In genomic region chr19:12733369-12733896, GRCh38 we compare ENCODE assay signal across 1 cellular context.
TF ChIP-seq lines count a peak whose summit lies in the region.

No MANE protein-coding gene starts in this region.

TF ChIP-seq in HepG2, 621 proteins besides CTCF, POLR2A, EP300 and RAD21:
- TF ChIP-seq GATAD2A (CRISPR knock-in tag; IDR thresholded peaks at IDR 0.05) (0 out of 2 replicates have a peak, but pooled peaks have one; percentile 6), XRCC5 (optimal IDR thresholded peaks at IDR 0.05; ENCODE audit: low read length) (peak; percentile 47), PATZ1 (CRISPR knock-in tag; IDR thresholded peaks at IDR 0.05) (peak; percentile 62), NFYB (CRISPR knock-in tag; IDR thresholded peaks at IDR 0.05) (no peak), SAP130 (CRISPR knock-in tag; IDR thresholded peaks at IDR 0.05; ENCODE audit: low read depth) (peak; percentile 49), RBAK (CRISPR knock-in tag; IDR thresholded peaks at IDR 0.05) (no peak), ONECUT2 (CRISPR knock-in tag; IDR thresholded peaks at IDR 0.05) (peak; percentile 40; the same call in 1 of the 2 replicates), ZNF124 (CRISPR knock-in tag; IDR thresholded peaks at IDR 0.05) (no peak), ZNF530 (CRISPR knock-in tag; IDR thresholded peaks at IDR 0.05; ENCODE audit: low read depth) (no peak), ZNF331 (CRISPR knock-in tag; IDR thresholded peaks at IDR 0.05) (0 out of 2 replicates have a peak, but pooled peaks have one; percentile 28), KMT2A (CRISPR knock-in tag; IDR thresholded peaks at IDR 0.05) (0 out of 2 replicates have a peak, but pooled peaks have one; percentile 18), ZNF574 (CRISPR knock-in tag; IDR thresholded peaks at IDR 0.05) (peak; percentile 38; the same call in 1 of the 2 replicates), MEF2D (CRISPR knock-in tag; IDR thresholded peaks at IDR 0.05) (0 out of 2 replicates have a peak, but pooled peaks have one; percentile 39), ZNF614 (CRISPR knock-in tag; IDR thresholded peaks at IDR 0.05; ENCODE audit: borderline replicate concordance) (peak; percentile 57; the same call in 1 of the 2 replicates), LCORL (IDR thresholded peaks at IDR 0.05) (no peak), LCORL (CRISPR knock-in tag; IDR thresholded peaks at IDR 0.05) (peak; percentile 59; the same call in 1 of the 2 replicates), SRF (IDR thresholded peaks at IDR 0.05; ENCODE audit: low read depth, low read length) (peak; percentile 41; the same call in 1 of the 2 replicates), ZNF878 (CRISPR knock-in tag; IDR thresholded peaks at IDR 0.05) (0 out of 2 replicates have a peak, but pooled peaks have one; percentile 36), TGIF2 (CRISPR knock-in tag; IDR thresholded peaks at IDR 0.05) (0 out of 2 replicates have a peak, but pooled peaks have one; percentile 11)
